In genomic region chr13:113382542-113382941, GRCh38 we compare ENCODE assay signal across 8 cellular contexts. TPM values are rescaled to one million over a fixed set of nuclear protein-coding genes. Genes with fewer than 3 reads are reported as not detected.
"Had no signal": no experiment of that assay in that cellular context is flagged by ENCODE, and none has a peak within 500 bp of the region (broad histone marks: within the 10 kb centered on the region; RNA-seq: fewer than 3 reads in every experiment).

No MANE protein-coding gene starts in this region.

RNA-seq across cellular contexts. Expression of gene GRTP1, which starts 18.6 kb away (rescaled TPM):
- total RNA-seq: activated B cell treated with CpG ODN at 0.5 μM for 24 hours; activated CD4-positive, alpha-beta T cell treated with anti-CD3 and anti-CD28 coated beads, Interleukin-2, amount 10 ng/mL, durations not matched to agents 24 days and 14 days; activated CD8-positive, alpha-beta memory T cell treated with anti-CD3 and anti-CD28 coated beads for 36 hours; activated CD8-positive, alpha-beta memory T cell treated with anti-CD3 and anti-CD28 coated beads, Interleukin-2, amount 10 ng/mL, durations not matched to agents 7 days and 5 days; activated CD8-positive, alpha-beta T cell treated with anti-CD3 and anti-CD28 coated beads for 36 hours; activated CD8-positive, alpha-beta T cell treated with anti-CD3 and anti-CD28 coated beads, Interleukin-2, amount 10 ng/mL, durations not matched to agents 7 days and 5 days; T-helper 1 cell treated with Interleukin-12 subunit alpha and Interleukin-12 subunit beta and Interleukin-4 antibody, amounts not matched to agents 30 ng/mL and 1 ng/mL, for 36 hours; T-helper 2 cell treated with Interferon-gamma antibody and Interleukin-4, amounts not matched to agents 100 ng/mL and 5 ng/mL, for 36 hours had no signal
